In the genomic region with DNA sequence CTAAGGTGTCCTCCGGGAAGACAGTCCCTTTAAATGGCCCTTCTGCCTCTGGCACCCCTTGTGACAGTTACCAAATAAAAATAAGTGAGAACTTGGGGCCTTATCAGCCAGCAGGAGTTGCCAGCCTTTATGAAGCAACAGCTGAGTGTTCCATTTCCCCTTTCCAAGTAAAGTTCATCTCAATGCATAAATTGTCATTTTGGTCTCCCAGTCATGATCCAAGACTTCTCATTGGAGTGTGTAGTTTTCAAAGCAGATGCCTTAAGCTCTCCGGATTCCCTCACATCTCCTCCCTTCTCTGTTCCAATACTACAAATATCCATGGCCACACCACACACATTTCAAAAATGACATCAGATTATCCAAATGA, we compare ENCODE assay signal across 12 cellular contexts. TPM values are rescaled to one million over a fixed set of nuclear protein-coding genes. Genes with fewer than 3 reads are reported as not detected.
A peak's percentile ranks its signal among the peaks of the same experiment; 100 is the strongest.
DNase-seq lines count a peak whose midpoint lies in the region; ATAC-seq, FAIRE-seq and TF ChIP-seq lines count a peak whose summit lies in the region.
"Had no signal": no experiment of that assay in that cellular context is flagged by ENCODE, and none has a peak within 500 bp of the region (broad histone marks: within the 10 kb centered on the region; RNA-seq: fewer than 3 reads in every experiment).

No MANE protein-coding gene starts in this region.

- peaks cover 24% of the 10 kb centered on the region for H3F3A ChIP-seq in GM23338 (replicated peaks; ENCODE audit: low read depth)
- H3F3A ChIP-seq in neural cell (ENCODE audit: insufficient read depth, low read length, poor library complexity, severe bottlenecking) = peaks cover 6% of the 10 kb centered on the region

- no peaks in the 10 kb centered on the region for H3K9me3 ChIP-seq in astrocyte (ENCODE audit: insufficient read depth, low read depth, low read length)
- no peaks in the 10 kb centered on the region for H3K9me3 ChIP-seq in neural cell (ENCODE audit: low read length)
- no peaks in the 10 kb centered on the region for H3K9me3 ChIP-seq in ascending aorta

- TF ChIP-seq CTCF in GM23338 (conservative IDR thresholded peaks at IDR 0.05; ENCODE audit: low read depth in 2 of 2) (no peak), astrocyte (IDR thresholded peaks at IDR 0.05; ENCODE audit: insufficient read depth, low read depth, low read length) (no peak), neural cell (IDR thresholded peaks at IDR 0.05; ENCODE audit: poor library complexity, severe bottlenecking) (no peak), ascending aorta (IDR thresholded peaks at IDR 0.05) (no peak)

- H3K9me3 Mint-ChIP-seq in GM23338 = no peaks in the 10 kb centered on the region; the same call in 2 of the 3 replicates
- H3K9me3 Mint-ChIP-seq in astrocyte (ENCODE audit: unreplicated experiment) = peaks cover 2% of the 10 kb centered on the region

- TF ChIP-seq EP300 in neural cell (conservative IDR thresholded peaks at IDR 0.05; ENCODE audit: poor library complexity, severe bottlenecking) = no peak

- ATAC-seq in GM23338 = no peak
- ATAC-seq in GM21619 (IDR thresholded peaks at IDR 0.05; ENCODE audit: unreplicated experiment) = no peak
- no peak for ATAC-seq in HG03095 (IDR thresholded peaks at IDR 0.05; ENCODE audit: unreplicated experiment)
- ATAC-seq in left cardiac atrium = no peak

- DNase-seq in GM23338 (ENCODE audit: low spot score) (no peak), MV-4-11 (lab: John Stamatoyannopoulos, UW) (peak; percentile 83), astrocyte (ENCODE audit: low read depth) (no peak), ascending aorta (ENCODE audit: low spot score in 2 of 2) (no peak), left cardiac atrium (no peak)
- DNase-seq: activated CD8-positive, alpha-beta memory T cell treated with anti-CD3 and anti-CD28 coated beads for 24 hours; kidney; NCI-H446 treated with DMSO at 0.1 percent for 48 hours had no signal

- peaks cover 13% of the 10 kb centered on the region for H3K79me2 ChIP-seq in GM23338 (replicated peaks; ENCODE audit: insufficient read depth)
- no peaks in the 10 kb centered on the region for H3K79me2 ChIP-seq in astrocyte (ENCODE audit: insufficient read depth, low read length)
- peaks cover 47% of the 10 kb centered on the region for H3K79me2 ChIP-seq in neural cell (replicated peaks; ENCODE audit: insufficient read depth, low read length)

- intact Hi-C loops in ascending aorta (cut with DNase I) = loop anchor here (10.0 kb wide), 3 partner anchors 282 to 1938 kb away; partner anchors contain the start of gene PHF2
- intact Hi-C loops in left cardiac atrium (cut with DNase I) = loop anchor here in 1 of 2 donors (10.0 kb wide), 2 partner anchors 132 to 198 kb away; partner anchors contain the start of gene FANCC

- H3K4me1 ChIP-seq in GM23338 (ENCODE audit: insufficient read depth) (peaks cover 28% of the 10 kb centered on the region), astrocyte (ENCODE audit: insufficient read depth, low read length) (peaks cover 36% of the 10 kb centered on the region), ascending aorta (peaks cover 6 to 18% of the 10 kb centered on the region in 2 donors)

- H3K4me1 Mint-ChIP-seq in GM23338 (peaks cover 52% of the 10 kb centered on the region), astrocyte (ENCODE audit: low read depth, unreplicated experiment) (peaks cover 16% of the 10 kb centered on the region)

- H2AFZ ChIP-seq in GM23338 (no peak overlapping the region), astrocyte (ENCODE audit: low read depth, low read length) (no peak overlapping the region), neural cell (ENCODE audit: low read depth, low read length) (no peak overlapping the region)

- no peak overlapping the region for H3K27ac ChIP-seq in GM23338 (ENCODE audit: low read depth)
- H3K27ac ChIP-seq in astrocyte (ENCODE audit: low read depth, low read length) = no peak overlapping the region
- H3K27ac ChIP-seq in neural cell (ENCODE audit: low read length) = no peak overlapping the region
- no peak overlapping the region for H3K27ac ChIP-seq in ascending aorta

- H3K9me2 ChIP-seq in GM23338 (ENCODE audit: insufficient read depth) (no peaks in the 10 kb centered on the region), neural cell (ENCODE audit: insufficient read depth, low read length) (no peaks in the 10 kb centered on the region)

- no peak for FAIRE-seq in astrocyte (lab: Jason Lieb, UNC)
- FAIRE-seq: GM12891, kidney had no signal

- no peaks in the 10 kb centered on the region for H3K36me3 ChIP-seq in GM23338 (ENCODE audit: insufficient read depth)
- H3K36me3 ChIP-seq in astrocyte (ENCODE audit: insufficient read depth, low read length) = no peaks in the 10 kb centered on the region
- no peaks in the 10 kb centered on the region for H3K36me3 ChIP-seq in neural cell (ENCODE audit: insufficient read depth, low read length)
- no peaks in the 10 kb centered on the region for H3K36me3 ChIP-seq in ascending aorta

- peak overlapping the region; percentile 87 for H3K4me3 Mint-ChIP-seq in GM23338
- peak overlapping the region; percentile 92 for H3K4me3 Mint-ChIP-seq in astrocyte (ENCODE audit: unreplicated experiment)

- peak overlapping the region; percentile 87 for H3K4me3 ChIP-seq in GM23338
- H3K4me3 ChIP-seq in astrocyte (ENCODE audit: insufficient read depth, low read depth, low read length) = peak overlapping the region; percentile 85
- H3K4me3 ChIP-seq in neural cell (ENCODE audit: low read length) = peak overlapping the region; percentile 98
- H3K4me3 ChIP-seq in ascending aorta = no peak overlapping the region

- H3K4me2 ChIP-seq in GM23338 (peak overlapping the region; percentile 88), astrocyte (ENCODE audit: low read length) (peak overlapping the region; percentile 100), neural cell (ENCODE audit: low read length) (peak overlapping the region; percentile 89)

- H3K27me3 Mint-ChIP-seq in GM23338 (ENCODE audit: insufficient read depth, low read depth, poor library complexity) (peaks cover 73% of the 10 kb centered on the region), astrocyte (ENCODE audit: low read depth, unreplicated experiment) (peaks cover 27% of the 10 kb centered on the region)

- TF ChIP-seq RAD21 in neural cell (conservative IDR thresholded peaks at IDR 0.05) = no peak

- H3K27me3 ChIP-seq in GM23338 (ENCODE audit: insufficient read depth) = peaks cover 49% of the 10 kb centered on the region
- H3K27me3 ChIP-seq in astrocyte (ENCODE audit: insufficient read depth, low read length) = peaks cover 21% of the 10 kb centered on the region
- peaks cover 23% of the 10 kb centered on the region for H3K27me3 ChIP-seq in neural cell (ENCODE audit: insufficient read depth, low read depth, low read length)
- H3K27me3 ChIP-seq in ascending aorta = no peaks in the 10 kb centered on the region

- H4K20me1 ChIP-seq in GM23338 (replicated peaks; ENCODE audit: insufficient read depth) (no peaks in the 10 kb centered on the region), astrocyte (ENCODE audit: insufficient read depth, low read length) (no peaks in the 10 kb centered on the region), neural cell (ENCODE audit: insufficient read depth) (peaks cover 3% of the 10 kb centered on the region)

- no peak overlapping the region for H3K27ac Mint-ChIP-seq in GM23338
- no peak overlapping the region for H3K27ac Mint-ChIP-seq in astrocyte (ENCODE audit: unreplicated experiment)

- H3K36me3 Mint-ChIP-seq in GM23338 (ENCODE audit: low read depth) (no peaks in the 10 kb centered on the region; the same call in 2 of the 3 replicates), astrocyte (ENCODE audit: low read depth, unreplicated experiment) (no peaks in the 10 kb centered on the region)

- H3K9ac ChIP-seq in astrocyte (ENCODE audit: low read length) (no peak overlapping the region), neural cell (ENCODE audit: low read length) (peak overlapping the region; percentile 98)

TF ChIP-seq in GM23338, 12 proteins besides CTCF, POLR2A, EP300 and RAD21 (continues in another document):
- TF ChIP-seq POLR2AphosphoS5 (IDR thresholded peaks at IDR 0.05; ENCODE audit: low read depth) = no peak

TF ChIP-seq in neural cell, 6 proteins besides CTCF, POLR2A, EP300 and RAD21:
- TF ChIP-seq MXI1 (conservative IDR thresholded peaks at IDR 0.05; ENCODE audit: poor library complexity, severe bottlenecking) = no peak
- no peak for TF ChIP-seq TAF1 (IDR thresholded peaks at IDR 0.05; ENCODE audit: low read depth)
- no peak for TF ChIP-seq SMC3 (conservative IDR thresholded peaks at IDR 0.05; ENCODE audit: poor library complexity)
- TF ChIP-seq REST (IDR thresholded peaks at IDR 0.05; ENCODE audit: borderline replicate concordance) = no peak
- no peak for TF ChIP-seq EZH2 (IDR thresholded peaks at IDR 0.05; ENCODE audit: borderline replicate concordance, insufficient read depth, low read length, poor library complexity, severe bottlenecking)
- no peak for TF ChIP-seq POLR2AphosphoS5 (IDR thresholded peaks at IDR 0.05)

RNA-seq across cellular contexts. Expression of gene PTCH1, which starts 4.0 kb away (rescaled TPM):
- 34.1 and 36.9 TPM in 2 replicates for total RNA-seq in GM23338 (2014; rRNA removed; shearing (Covaris generic))
- polyA plus RNA-seq in GM23338 (2016; fragmentation: Nextera tagmentation; extraction: Ambion mirVana) (19.7 and 21.4 TPM in 2 replicates), neural cell (15.6 and 20.0 TPM in 2 replicates)
- total RNA-seq in astrocyte (18.0 and 21.3 TPM in 2 replicates), ascending aorta (25.2 TPM), left cardiac atrium (1 to 10 TPM; 5.9 to 6.9 TPM)
- 32.9 and 53.0 TPM in 2 replicates for polyA minus RNA-seq in neural cell

Comparison
In these comparisons a context has a peak if more than half of its experiments do, and no peak if none do; other contexts are left out.
1. H3K4me3 ChIP-seq: peak in GM23338 (single experiment), astrocyte (single experiment) and neural cell (single experiment); none in ascending aorta (0 of 2).
2. Peak in every context shown above with its lines, with median percentiles within 50 percentile points of each other: H3K4me2 ChIP-seq.